ENCODE assay signal across 8 cellular contexts in the genomic region with DNA sequence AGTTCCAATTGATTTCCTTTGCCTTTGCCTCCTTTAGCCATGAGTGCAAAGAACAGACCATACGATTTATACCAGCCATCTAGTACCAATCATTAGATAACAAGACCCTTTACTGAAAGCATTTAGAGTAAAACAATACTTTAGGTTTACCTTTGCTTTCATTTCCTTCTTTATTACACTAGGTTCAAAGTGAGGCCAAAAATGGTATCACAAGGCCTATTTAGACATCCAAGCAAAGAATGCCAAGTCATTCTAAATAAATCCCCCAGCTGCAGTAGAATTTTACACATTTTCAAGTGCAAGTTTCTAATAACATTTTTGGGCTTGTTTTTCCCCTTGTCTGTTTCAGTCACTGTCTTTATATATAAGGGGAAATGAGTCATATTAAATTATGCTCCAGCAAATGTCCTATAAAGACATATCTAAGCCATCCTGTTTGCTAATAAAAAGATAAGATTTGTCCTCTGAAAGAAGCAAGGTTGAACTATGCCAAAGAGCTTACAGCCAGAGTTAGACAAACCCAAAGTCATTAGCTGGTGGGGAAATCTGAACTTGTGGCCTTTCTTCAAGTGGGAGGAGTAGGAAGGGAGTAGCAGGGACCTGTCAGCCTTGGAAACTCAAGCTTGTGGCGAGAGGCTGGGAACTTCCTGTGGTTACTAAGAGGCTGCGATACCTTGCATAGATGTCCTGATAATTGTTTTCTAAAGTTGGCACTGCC.
DNase-seq lines count a peak whose midpoint lies in the region; ATAC-seq and TF ChIP-seq lines count a peak whose summit lies in the region.

No MANE protein-coding gene starts in this region.

- no peaks in the 10 kb centered on the region for H3K27me3 Mint-ChIP-seq in chondrocyte (ENCODE audit: low read depth)

- H3K36me3 Mint-ChIP-seq in chondrocyte (ENCODE audit: low read depth), result no peaks in the 10 kb centered on the region

- in situ Hi-C loops in KBM-7 (cut with MboI; ENCODE audit: low pct_unique_long_range_greater_than_20kb, low sequenced_read_pairs), result no loop called here

- H3K9me3 Mint-ChIP-seq in chondrocyte (ENCODE audit: low read depth), result no peaks in the 10 kb centered on the region

- peak overlapping the region; percentile 22 for H3K27ac Mint-ChIP-seq in chondrocyte (ENCODE audit: unreplicated experiment)

- no peak overlapping the region for H3K4me3 Mint-ChIP-seq in chondrocyte (ENCODE audit: unreplicated experiment)

- DNase-seq in KBM-7 (peak; percentile 41), chondrocyte (ENCODE audit: low spot score) (no peak), pulmonary artery endothelial cell (ENCODE audit: low read depth, low spot score) (peak; percentile 61), MV-4-11 (lab: John Stamatoyannopoulos, UW) (no peak), HPDE6-E6E7 (ENCODE audit: extremely low spot score) (no peak), inferior parietal cortex (ENCODE audit: extremely low spot score) (no peak)

- TF ChIP-seq CTCF in chondrocyte (IDR thresholded peaks at IDR 0.05), result no peak

- ATAC-seq in GM21381 (IDR thresholded peaks at IDR 0.05; ENCODE audit: unreplicated experiment) (peak; percentile 63), HG03571 (IDR thresholded peaks at IDR 0.05; ENCODE audit: unreplicated experiment) (no peak)

- peaks cover 12% of the 10 kb centered on the region for H3K4me1 Mint-ChIP-seq in chondrocyte (ENCODE audit: low read depth)

Comparison
In these comparisons a context has a peak if more than half of its experiments do, and no peak if none do; other contexts are left out.
1. DNase-seq: peak in KBM-7 (single experiment) and pulmonary artery endothelial cell (single experiment); none in chondrocyte (single experiment), MV-4-11 (single experiment), HPDE6-E6E7 (single experiment) and inferior parietal cortex (single experiment).